In genomic region chr10:89465196-89465595, GRCh38 we compare ENCODE assay signal across 36 cellular contexts.
"Had no signal": no experiment of that assay in that cellular context is flagged by ENCODE, and none has a peak within 500 bp of the region (broad histone marks: within the 10 kb centered on the region; RNA-seq: fewer than 3 reads in every experiment).

No MANE protein-coding gene starts in this region.

- H3K27ac ChIP-seq: adrenal gland, breast epithelium, esophagus muscularis mucosa, foreskin keratinocyte, gastrocnemius medialis, heart left ventricle, WERI-Rb-1 had no signal

- H3K27me3 ChIP-seq: adrenal gland, breast epithelium, esophagus muscularis mucosa, foreskin keratinocyte, gastrocnemius medialis, heart left ventricle had no signal

- ATAC-seq: activated CD4-positive, CD25-positive, alpha-beta regulatory T cell treated with anti-CD3 and anti-CD28 coated beads, Interleukin-2, amount 50 U/mL, for 24 hours; activated CD8-positive, alpha-beta T cell treated with anti-CD3 and anti-CD28 coated beads for 36 hours; effector memory CD8-positive, alpha-beta T cell; foreskin keratinocyte; gastrocnemius medialis; heart left ventricle; T-helper 17 cell had no signal

- H3K4me1 Mint-ChIP-seq: activated B cell treated with CpG ODN at 0.5 μM for 24 hours; brain; central memory CD8-positive, alpha-beta T cell had no signal

- H3K9me3 Mint-ChIP-seq: activated B cell treated with CpG ODN at 0.5 μM for 24 hours; activated CD8-positive, alpha-beta T cell treated with anti-CD3 and anti-CD28 coated beads for 36 hours; brain; central memory CD8-positive, alpha-beta T cell; effector memory CD8-positive, alpha-beta T cell; T-helper 2 cell treated with Interferon-gamma antibody and Interleukin-4, amounts not matched to agents 5 μg/mL and 100 μg/mL, for 36 hours had no signal

- FAIRE-seq: colon had no signal

- H3K9me3 ChIP-seq: adrenal gland, breast epithelium, esophagus muscularis mucosa, gastrocnemius medialis, heart left ventricle had no signal

- H3K4me3 ChIP-seq: adrenal gland, breast epithelium, esophagus muscularis mucosa, gastrocnemius medialis, heart left ventricle had no signal

- H3K36me3 Mint-ChIP-seq: activated naive CD8-positive, alpha-beta T cell; brain had no signal

- H3K36me3 ChIP-seq: adrenal gland, breast epithelium, esophagus muscularis mucosa, gastrocnemius medialis, heart left ventricle, WERI-Rb-1 had no signal

- H3K27ac Mint-ChIP-seq: activated B cell treated with CpG ODN at 0.5 μM for 24 hours; activated CD8-positive, alpha-beta T cell treated with anti-CD3 and anti-CD28 coated beads for 36 hours; activated naive CD8-positive, alpha-beta T cell; brain; effector memory CD8-positive, alpha-beta T cell; T-helper 2 cell treated with Interferon-gamma antibody and Interleukin-4, amounts not matched to agents 5 μg/mL and 100 μg/mL, for 36 hours had no signal

- H3K4me3 Mint-ChIP-seq: activated B cell treated with CpG ODN at 0.5 μM for 24 hours; activated CD8-positive, alpha-beta T cell treated with anti-CD3 and anti-CD28 coated beads for 36 hours; activated naive CD8-positive, alpha-beta T cell; brain; central memory CD8-positive, alpha-beta T cell; effector memory CD8-positive, alpha-beta T cell; T-helper 17 cell; T-helper 2 cell treated with Interferon-gamma antibody and Interleukin-4, amounts not matched to agents 5 μg/mL and 100 μg/mL, for 36 hours had no signal

- H3K4me1 ChIP-seq: adrenal gland, breast epithelium, gastrocnemius medialis had no signal

- DNase-seq: activated B cell treated with CpG ODN at 0.5 μM for 24 hours; activated CD4-positive, alpha-beta T cell treated with anti-CD3 and anti-CD28 coated beads for 48 hours; activated CD4-positive, alpha-beta T cell treated with anti-CD3 and anti-CD28 coated beads, Interleukin-2, amount 50 U/mL, for 1 hour; activated CD4-positive, alpha-beta T cell treated with anti-CD3 and anti-CD28 coated beads, Interleukin-2, amount 50 U/mL, for 48 hours; activated CD8-positive, alpha-beta memory T cell treated with anti-CD3 and anti-CD28 coated beads for 24 hours; activated CD8-positive, alpha-beta T cell treated with anti-CD3 and anti-CD28 coated beads for 36 hours; activated effector memory CD4-positive, alpha-beta T cell treated with Interleukin-2 at 50 U/mL for 16 hours; activated gamma-delta T cell treated with Interleukin-2 at 50 U/mL for 16 hours; activated naive CD4-positive, alpha-beta T cell treated with anti-CD3 and anti-CD28 coated beads, Interleukin-2, amount 50 U/mL, for 16 hours; activated naive CD4-positive, alpha-beta T cell treated with Interleukin-2 at 50 U/mL for 16 hours; activated T-cell treated with anti-CD3 and anti-CD28 coated beads, Interleukin-2, amount 50 U/mL, for 1 hour; activated T-cell treated with anti-CD3 and anti-CD28 coated beads, Interleukin-2, amount 50 U/mL, for 48 hours; adrenal gland; amygdala; aorta; cortex of kidney; dermis blood vessel endothelial cell; effector CD4-positive, alpha-beta T cell; effector memory CD8-positive, alpha-beta T cell; erythroblast; foreskin keratinocyte; gastrocnemius medialis; glutamatergic neuron; heart left ventricle; T-helper 1 cell; T-helper 17 cell; T1000; WERI-Rb-1 had no signal
